In genomic region chr6:3457710-3458605, GRCh38 we compare ENCODE assay signal across 1 cellular context.
TF ChIP-seq lines count a peak whose summit lies in the region.

No MANE protein-coding gene starts in this region.

TF ChIP-seq in IMR-90, 13 proteins besides CTCF, POLR2A, EP300 and RAD21 (continued from another document):
- no peak for TF ChIP-seq MXI1 (IDR thresholded peaks at IDR 0.05; ENCODE audit: borderline replicate concordance, low read depth, low read length)
- TF ChIP-seq CHD1 (IDR thresholded peaks at IDR 0.05; ENCODE audit: low read depth, low read length), result no peak
- no peak for TF ChIP-seq MAZ (IDR thresholded peaks at IDR 0.05; ENCODE audit: borderline replicate concordance, low read depth, low read length)
- TF ChIP-seq MAFK (IDR thresholded peaks at IDR 0.05; ENCODE audit: low read depth, low read length), result no peak
- no peak for TF ChIP-seq BHLHE40 (IDR thresholded peaks at IDR 0.05; ENCODE audit: low read depth, low read length)
- TF ChIP-seq USF2 (IDR thresholded peaks at IDR 0.05; ENCODE audit: low read depth, low read length), result no peak
- no peak for TF ChIP-seq RCOR1 (IDR thresholded peaks at IDR 0.05; ENCODE audit: insufficient replicate concordance, low read length)
TF ChIP-seq in IMR-90: peak in this region for 0.
